ENCODE assay signal across 13 cellular contexts in the genomic region with DNA sequence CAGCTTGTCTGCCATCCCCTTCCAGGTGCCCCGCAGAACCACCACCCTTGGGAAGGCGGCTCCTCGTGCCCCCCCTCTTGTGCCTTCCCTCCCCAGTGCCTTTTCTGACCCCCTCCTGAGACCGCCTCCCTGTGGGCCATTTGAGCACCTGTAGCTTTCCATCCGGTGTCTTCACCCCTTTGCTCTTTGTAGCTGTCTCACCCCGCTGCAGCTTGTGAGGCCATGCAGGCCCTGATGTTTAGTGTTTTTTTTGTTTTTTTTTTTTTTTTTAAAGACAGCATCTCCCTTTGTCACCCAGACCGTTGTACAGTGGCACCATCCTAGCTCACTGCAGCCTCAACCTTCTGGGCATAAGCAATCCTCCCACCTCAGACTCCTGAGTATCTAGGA. TPM values are rescaled to one million over a fixed set of nuclear protein-coding genes. Genes with fewer than 3 reads are reported as not detected.
DNase-seq lines count a peak whose midpoint lies in the region; TF ChIP-seq lines count a peak whose summit lies in the region.
"Had no signal": no experiment of that assay in that cellular context is flagged by ENCODE, and none has a peak within 500 bp of the region (broad histone marks: within the 10 kb centered on the region; RNA-seq: fewer than 3 reads in every experiment).

No MANE protein-coding gene starts in this region.

- TF ChIP-seq CTCF in HEK293 (tag by site-specific recombination; IDR thresholded peaks at IDR 0.05): no peak
- no peak for TF ChIP-seq CTCF in RWPE1 (conservative IDR thresholded peaks at IDR 0.05; ENCODE audit: low read depth)

- DNase-seq in RWPE1 (ENCODE audit: low spot score) (no peak), islet precursor cell (peak; percentile 63), NCI-H2171 (lab: John Stamatoyannopoulos, UW) (no peak), mesenteric fat pad (ENCODE audit: low spot score) (no peak), DMS153 treated with DMSO at 0.1 percent for 48 hours (lab: John Stamatoyannopoulos, UW; ENCODE audit: unreplicated experiment) (no peak)
- DNase-seq: activated CD8-positive, alpha-beta T cell treated with anti-CD3 and anti-CD28 coated beads, Interleukin-2, amount 10 ng/mL, durations not matched to agents 7 days and 5 days; activated naive CD4-positive, alpha-beta T cell treated with Interleukin-2 at 50 U/mL for 16 hours; NCI-H1436; NCI-H524 treated with DMSO at 0.1 percent for 48 hours; RPMI8226; stimulated activated CD4-positive, alpha-beta T cell treated with anti-CD3 and anti-CD28 coated beads, Interleukin-4, amount 100 ng/mL, for 1 hour had no signal

- POLR2A ChIA-PET in HEK293 (lab: Yijun Ruan, JAX) (no interaction called here), RWPE1 (lab: Yijun Ruan, JAX; ENCODE audit: low non-redundant PET) (no interaction called here)

- peaks cover 7% of the 10 kb centered on the region; the same call in 1 of the 2 replicates for H3K4me1 ChIP-seq in HEK293 (ENCODE audit: control insufficient read depth, insufficient read depth, low read length)
- peaks cover 29% of the 10 kb centered on the region for H3K4me1 ChIP-seq in stomach smooth muscle (ENCODE audit: control insufficient read depth, insufficient read depth, low read length)

- H3K4me3 ChIP-seq in HEK293 (ENCODE audit: low read depth, low read length) (no peak overlapping the region), stomach smooth muscle (ENCODE audit: low read length in 2 of 2) (no peak overlapping the region)

- H3K27ac ChIP-seq in HEK293 (ENCODE audit: extremely low read depth, low read depth, low read length) (no peak overlapping the region), RWPE1 (peak overlapping the region; percentile 29; the same call in 1 of the 2 replicates), stomach smooth muscle (ENCODE audit: low read length) (peak overlapping the region; percentile 12)

- no peaks in the 10 kb centered on the region for H3K27me3 ChIP-seq in stomach smooth muscle (ENCODE audit: control insufficient read depth in 1 of 2, insufficient read depth in 2 of 2, low read length in 2 of 2)

- no peak overlapping the region for H3K9ac ChIP-seq in stomach smooth muscle (ENCODE audit: low read length in 2 of 2)

- H3K9me3 ChIP-seq in HEK293 (ENCODE audit: control insufficient read depth, insufficient read depth, low read depth, low read length): no peaks in the 10 kb centered on the region
- no peaks in the 10 kb centered on the region for H3K9me3 ChIP-seq in stomach smooth muscle (ENCODE audit: control insufficient read depth in 2 of 2, low read length in 2 of 2)

- no peaks in the 10 kb centered on the region for H3K36me3 ChIP-seq in HEK293 (ENCODE audit: control insufficient read depth in 2 of 2, insufficient read depth in 1 of 2, low read length in 2 of 2)
- peaks cover 0 to 2% of the 10 kb centered on the region in 2 donors for H3K36me3 ChIP-seq in stomach smooth muscle (ENCODE audit: control insufficient read depth in 2 of 2, insufficient read depth in 2 of 2, low read length in 2 of 2)

- CTCF ChIA-PET in HEK293 (lab: Yijun Ruan, JAX): interaction anchor here (0.6 kb wide), 1 partner anchor 112 kb away, joined by 6 read pairs; no protein-coding TSS in a partner anchor
- CTCF ChIA-PET in RWPE1 (lab: Yijun Ruan, JAX): interaction anchor here (1.1 to 1.3 kb wide), 3 partner anchors 13 to 367 kb away, joined by 5 to 6 read pairs (median 6); no protein-coding TSS in a partner anchor

TF ChIP-seq in HEK293, 187 proteins besides CTCF, POLR2A, EP300 and RAD21:
- TF ChIP-seq ZBTB48 (tag by site-specific recombination; IDR thresholded peaks at IDR 0.05): 0 out of 2 replicates have a peak, but pooled peaks have one; percentile 14
- TF ChIP-seq SP7 (tag by site-specific recombination; IDR thresholded peaks at IDR 0.05): no peak
- TF ChIP-seq, protein P1, sequence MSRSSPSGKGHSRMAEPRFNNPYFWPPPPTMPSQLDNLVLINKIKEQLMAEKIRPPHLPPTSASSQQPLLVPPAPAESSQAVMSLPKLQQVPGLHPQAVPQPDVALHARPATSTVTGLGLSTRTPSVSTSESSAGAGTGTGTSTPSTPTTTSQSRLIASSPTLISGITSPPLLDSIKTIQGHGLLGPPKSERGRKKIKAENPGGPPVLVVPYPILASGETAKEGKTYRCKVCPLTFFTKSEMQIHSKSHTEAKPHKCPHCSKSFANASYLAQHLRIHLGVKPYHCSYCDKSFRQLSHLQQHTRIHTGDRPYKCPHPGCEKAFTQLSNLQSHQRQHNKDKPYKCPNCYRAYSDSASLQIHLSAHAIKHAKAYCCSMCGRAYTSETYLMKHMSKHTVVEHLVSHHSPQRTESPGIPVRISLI (tag by site-specific recombination; IDR thresholded peaks at IDR 0.05): peak; percentile 53; the same call in 1 of the 2 replicates
- TF ChIP-seq, protein P2, sequence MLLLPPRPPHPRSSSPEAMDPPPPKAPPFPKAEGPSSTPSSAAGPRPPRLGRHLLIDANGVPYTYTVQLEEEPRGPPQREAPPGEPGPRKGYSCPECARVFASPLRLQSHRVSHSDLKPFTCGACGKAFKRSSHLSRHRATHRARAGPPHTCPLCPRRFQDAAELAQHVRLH (tag by site-specific recombination; IDR thresholded peaks at IDR 0.05): 0 out of 2 replicates have a peak, but pooled peaks have one; percentile 25
- peak; percentile 57; the same call in 1 of the 2 replicates for TF ChIP-seq SCRT1 (tag by site-specific recombination; IDR thresholded peaks at IDR 0.05; ENCODE audit: borderline replicate concordance)
- TF ChIP-seq, protein P3, sequence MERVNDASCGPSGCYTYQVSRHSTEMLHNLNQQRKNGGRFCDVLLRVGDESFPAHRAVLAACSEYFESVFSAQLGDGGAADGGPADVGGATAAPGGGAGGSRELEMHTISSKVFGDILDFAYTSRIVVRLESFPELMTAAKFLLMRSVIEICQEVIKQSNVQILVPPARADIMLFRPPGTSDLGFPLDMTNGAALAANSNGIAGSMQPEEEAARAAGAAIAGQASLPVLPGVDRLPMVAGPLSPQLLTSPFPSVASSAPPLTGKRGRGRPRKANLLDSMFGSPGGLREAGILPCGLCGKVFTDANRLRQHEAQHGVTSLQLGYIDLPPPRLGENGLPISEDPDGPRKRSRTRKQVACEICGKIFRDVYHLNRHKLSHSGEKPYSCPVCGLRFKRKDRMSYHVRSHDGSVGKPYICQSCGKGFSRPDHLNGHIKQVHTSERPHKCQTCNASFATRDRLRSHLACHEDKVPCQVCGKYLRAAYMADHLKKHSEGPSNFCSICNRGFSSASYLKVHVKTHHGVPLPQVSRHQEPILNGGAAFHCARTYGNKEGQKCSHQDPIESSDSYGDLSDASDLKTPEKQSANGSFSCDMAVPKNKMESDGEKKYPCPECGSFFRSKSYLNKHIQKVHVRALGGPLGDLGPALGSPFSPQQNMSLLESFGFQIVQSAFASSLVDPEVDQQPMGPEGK (tag by site-specific recombination; IDR thresholded peaks at IDR 0.05): peak; percentile 33; the same call in 1 of the 2 replicates
- TF ChIP-seq GLI4 (tag by site-specific recombination; IDR thresholded peaks at IDR 0.05): no peak
- TF ChIP-seq, protein P4, sequence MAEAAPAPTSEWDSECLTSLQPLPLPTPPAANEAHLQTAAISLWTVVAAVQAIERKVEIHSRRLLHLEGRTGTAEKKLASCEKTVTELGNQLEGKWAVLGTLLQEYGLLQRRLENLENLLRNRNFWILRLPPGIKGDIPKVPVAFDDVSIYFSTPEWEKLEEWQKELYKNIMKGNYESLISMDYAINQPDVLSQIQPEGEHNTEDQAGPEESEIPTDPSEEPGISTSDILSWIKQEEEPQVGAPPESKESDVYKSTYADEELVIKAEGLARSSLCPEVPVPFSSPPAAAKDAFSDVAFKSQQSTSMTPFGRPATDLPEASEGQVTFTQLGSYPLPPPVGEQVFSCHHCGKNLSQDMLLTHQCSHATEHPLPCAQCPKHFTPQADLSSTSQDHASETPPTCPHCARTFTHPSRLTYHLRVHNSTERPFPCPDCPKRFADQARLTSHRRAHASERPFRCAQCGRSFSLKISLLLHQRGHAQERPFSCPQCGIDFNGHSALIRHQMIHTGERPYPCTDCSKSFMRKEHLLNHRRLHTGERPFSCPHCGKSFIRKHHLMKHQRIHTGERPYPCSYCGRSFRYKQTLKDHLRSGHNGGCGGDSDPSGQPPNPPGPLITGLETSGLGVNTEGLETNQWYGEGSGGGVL (tag by site-specific recombination; IDR thresholded peaks at IDR 0.05): no peak
- TF ChIP-seq SCRT2 (tag by site-specific recombination; IDR thresholded peaks at IDR 0.05): peak; percentile 77
- no peak for TF ChIP-seq ZNF768 (tag by site-specific recombination; IDR thresholded peaks at IDR 0.05)
- no peak for TF ChIP-seq FEZF1 (tag by site-specific recombination; IDR thresholded peaks at IDR 0.05)
- TF ChIP-seq ZNF677 (tag by site-specific recombination; IDR thresholded peaks at IDR 0.05): no peak
- TF ChIP-seq ZNF830 (tag by site-specific recombination; IDR thresholded peaks at IDR 0.05; ENCODE audit: low read depth): no peak
- TF ChIP-seq ZNF529 (tag by site-specific recombination; IDR thresholded peaks at IDR 0.05; ENCODE audit: insufficient replicate concordance): no peak
- 0 out of 2 replicates have a peak, but pooled peaks have one; percentile 34 for TF ChIP-seq GLIS2 (tag by site-specific recombination; IDR thresholded peaks at IDR 0.05)
- no peak for TF ChIP-seq ZBTB21 (tag by site-specific recombination; IDR thresholded peaks at IDR 0.05)
- no peak for TF ChIP-seq ZNF558 (tag by site-specific recombination; IDR thresholded peaks at IDR 0.05)
- no peak for TF ChIP-seq ZNF654 (tag by site-specific recombination; IDR thresholded peaks at IDR 0.05; ENCODE audit: low read depth)
- peak; percentile 46 for TF ChIP-seq GLIS1 (tag by site-specific recombination; IDR thresholded peaks at IDR 0.05)
- TF ChIP-seq ZFHX2 (tag by site-specific recombination; conservative IDR thresholded peaks at IDR 0.05): no peak

RNA-seq across cellular contexts. Expression of a gene that starts 52.5 kb away (rescaled TPM):
- 115 TPM for total RNA-seq in mesenteric fat pad
